22 cellular contexts compared by ENCODE assay signal in genomic region chr1:106080608-106081325, GRCh38.
DNase-seq lines count a peak whose midpoint lies in the region; ATAC-seq and TF ChIP-seq lines count a peak whose summit lies in the region.
"Had no signal": no experiment of that assay in that cellular context is flagged by ENCODE, and none has a peak within 500 bp of the region (broad histone marks: within the 10 kb centered on the region; RNA-seq: fewer than 3 reads in every experiment).

No MANE protein-coding gene starts in this region.

- H3K9ac ChIP-seq in HUES6 (ENCODE audit: low read length), result no peak overlapping the region

- intact Hi-C loops in posterior vena cava (cut with DNase I), result no loop called here
- intact Hi-C loops in naive thymus-derived CD4-positive, alpha-beta T cell (cut with micrococcal nuclease), result no loop called here

- ATAC-seq in foreskin keratinocyte (peak; percentile 27), GM18505 (IDR thresholded peaks at IDR 0.05; ENCODE audit: unreplicated experiment) (no peak)
- no peak for ATAC-seq in naive thymus-derived CD4-positive, alpha-beta T cell
- ATAC-seq: activated T-cell treated with anti-CD3 and anti-CD28 coated beads, Interleukin-2, amount 50 U/mL, for 72 hours; stimulated activated effector memory CD8-positive, alpha-beta T cell treated with anti-CD3 and anti-CD28 coated beads, Interleukin-12 subunit alpha, Interleukin-12 subunit beta, amount 100 ng/mL, for 72 hours had no signal

- no peaks in the 10 kb centered on the region for H3K27me3 Mint-ChIP-seq in naive thymus-derived CD4-positive, alpha-beta T cell
- H3K27me3 Mint-ChIP-seq: activated naive CD4-positive, alpha-beta T cell treated with anti-CD3 and anti-CD28 coated beads, Interleukin-2, amount 10 ng/mL, durations not matched to agents 7 days and 5 days; CD4-positive, alpha-beta T cell had no signal

- H3K36me3 Mint-ChIP-seq in naive thymus-derived CD4-positive, alpha-beta T cell, result no peaks in the 10 kb centered on the region
- H3K36me3 Mint-ChIP-seq: activated naive CD4-positive, alpha-beta T cell treated with anti-CD3 and anti-CD28 coated beads, Interleukin-2, amount 10 ng/mL, durations not matched to agents 7 days and 5 days; stimulated activated effector memory CD8-positive, alpha-beta T cell treated with anti-CD3 and anti-CD28 coated beads, Interleukin-12 subunit alpha, Interleukin-12 subunit beta, amount 100 ng/mL, for 72 hours had no signal

- peak overlapping the region in 1 of 9 donors; percentile 48 for H3K27ac Mint-ChIP-seq in naive thymus-derived CD4-positive, alpha-beta T cell
- H3K27ac Mint-ChIP-seq: activated naive CD4-positive, alpha-beta T cell treated with anti-CD3 and anti-CD28 coated beads, Interleukin-2, amount 10 ng/mL, durations not matched to agents 7 days and 5 days; activated T-cell treated with anti-CD3 and anti-CD28 coated beads, Interleukin-2, amount 50 U/mL, for 72 hours; CD4-positive, alpha-beta T cell; stimulated activated effector memory CD8-positive, alpha-beta T cell treated with anti-CD3 and anti-CD28 coated beads, Interleukin-12 subunit alpha, Interleukin-12 subunit beta, amount 100 ng/mL, for 72 hours had no signal

- H3K4me3 ChIP-seq in HUES6 (ENCODE audit: low read depth, low read length), result peak overlapping the region; percentile 57
- no peak overlapping the region for H3K4me3 ChIP-seq in naive thymus-derived CD4-positive, alpha-beta T cell (ENCODE audit: low read length)
- H3K4me3 ChIP-seq: ascending aorta, sigmoid colon, thyroid gland had no signal

- DNase-seq in D341Med (ENCODE audit: low spot score) (peak; percentile 4), foreskin keratinocyte (no peak), posterior vena cava (ENCODE audit: low spot score) (peak; percentile 73), KG1 (lab: John Stamatoyannopoulos, UW) (no peak), EL (no peak)
- DNase-seq in naive thymus-derived CD4-positive, alpha-beta T cell, result no peak
- DNase-seq: activated CD4-positive, alpha-beta T cell treated with anti-CD3 and anti-CD28 coated beads for 1 hour; activated naive CD4-positive, alpha-beta T cell treated with anti-CD3 and anti-CD28 coated beads, Interleukin-2, amount 10 ng/mL, durations not matched to agents 7 days and 5 days; activated T-cell treated with anti-CD3 and anti-CD28 coated beads, Interleukin-2, amount 50 U/mL, for 72 hours; CD4-positive, alpha-beta T cell; DMS79; HCEC 1CT; islet precursor cell; NCI-H146; NCI-H748 treated with DMSO at 0.1 percent for 48 hours; sigmoid colon; SW 1271; thyroid gland had no signal

- H3K27me3 ChIP-seq in HUES6 (ENCODE audit: control insufficient read depth, insufficient read depth, low read length), result peaks cover 26% of the 10 kb centered on the region
- peaks cover 3% of the 10 kb centered on the region for H3K27me3 ChIP-seq in foreskin keratinocyte
- H3K27me3 ChIP-seq in naive thymus-derived CD4-positive, alpha-beta T cell (ENCODE audit: control insufficient read depth in 2 of 2, insufficient read depth in 2 of 2, low read length in 2 of 2), result no peaks in the 10 kb centered on the region
- H3K27me3 ChIP-seq: ascending aorta, thyroid gland had no signal

- TF ChIP-seq POLR2A in GM18505 (IDR thresholded peaks at IDR 0.05; ENCODE audit: borderline replicate concordance, extremely low read depth, insufficient read depth, insufficient read length), result no peak

- no peaks in the 10 kb centered on the region for H3K36me3 ChIP-seq in HUES6 (ENCODE audit: control insufficient read depth, insufficient read depth, low read length)
- no peaks in the 10 kb centered on the region for H3K36me3 ChIP-seq in naive thymus-derived CD4-positive, alpha-beta T cell (ENCODE audit: control insufficient read depth in 2 of 3, insufficient read depth in 3 of 3, low read length in 3 of 3)
- H3K36me3 ChIP-seq: ascending aorta, sigmoid colon, thyroid gland had no signal

- CTCF ChIA-PET in naive thymus-derived CD4-positive, alpha-beta T cell (lab: Charles Lee), result no interaction called here

- H3K4me1 Mint-ChIP-seq in naive thymus-derived CD4-positive, alpha-beta T cell, result no peaks in the 10 kb centered on the region
- H3K4me1 Mint-ChIP-seq: activated naive CD4-positive, alpha-beta T cell treated with anti-CD3 and anti-CD28 coated beads, Interleukin-2, amount 10 ng/mL, durations not matched to agents 7 days and 5 days; stimulated activated effector memory CD8-positive, alpha-beta T cell treated with anti-CD3 and anti-CD28 coated beads, Interleukin-12 subunit alpha, Interleukin-12 subunit beta, amount 100 ng/mL, for 72 hours had no signal

- no peak for TF ChIP-seq CTCF in foreskin keratinocyte (conservative IDR thresholded peaks at IDR 0.05)

- H3K4me1 ChIP-seq in HUES6 (ENCODE audit: control insufficient read depth, insufficient read depth, low read length) (no peaks in the 10 kb centered on the region), foreskin keratinocyte (no peaks in the 10 kb centered on the region)
- H3K4me1 ChIP-seq in naive thymus-derived CD4-positive, alpha-beta T cell (ENCODE audit: control insufficient read depth in 2 of 2, insufficient read depth in 2 of 2, low read length in 2 of 2), result no peaks in the 10 kb centered on the region
- H3K4me1 ChIP-seq: ascending aorta, sigmoid colon, thyroid gland had no signal

- no peaks in the 10 kb centered on the region for H3K9me3 ChIP-seq in HUES6 (ENCODE audit: control insufficient read depth, insufficient read depth, low read depth, low read length)
- H3K9me3 ChIP-seq in naive thymus-derived CD4-positive, alpha-beta T cell (ENCODE audit: control insufficient read depth in 2 of 3, low read length in 3 of 3), result no peaks in the 10 kb centered on the region
- H3K9me3 ChIP-seq: ascending aorta, thyroid gland had no signal

- H3K4me3 Mint-ChIP-seq in naive thymus-derived CD4-positive, alpha-beta T cell, result peak overlapping the region in 1 of 10 donors; percentile 49
- H3K4me3 Mint-ChIP-seq: activated naive CD4-positive, alpha-beta T cell treated with anti-CD3 and anti-CD28 coated beads, Interleukin-2, amount 10 ng/mL, durations not matched to agents 7 days and 5 days; activated T-cell treated with anti-CD3 and anti-CD28 coated beads, Interleukin-2, amount 50 U/mL, for 72 hours; CD4-positive, alpha-beta T cell; stimulated activated effector memory CD8-positive, alpha-beta T cell treated with anti-CD3 and anti-CD28 coated beads, Interleukin-12 subunit alpha, Interleukin-12 subunit beta, amount 100 ng/mL, for 72 hours had no signal

- POLR2A ChIA-PET in naive thymus-derived CD4-positive, alpha-beta T cell (lab: Charles Lee), result no interaction called here

- peaks cover 0 to 15% (median 7%) of the 10 kb centered on the region in 11 donors for H3K9me3 Mint-ChIP-seq in naive thymus-derived CD4-positive, alpha-beta T cell

- H3K27ac ChIP-seq in HUES6 (ENCODE audit: low read depth, low read length) (no peak overlapping the region), foreskin keratinocyte (no peak overlapping the region)
- H3K27ac ChIP-seq in naive thymus-derived CD4-positive, alpha-beta T cell (ENCODE audit: low read depth, low read length), result no peak overlapping the region
- H3K27ac ChIP-seq: ascending aorta, sigmoid colon, thyroid gland had no signal

Comparison
In these comparisons a context has a peak if more than half of its experiments do, and no peak if none do; other contexts are left out.
1. DNase-seq: peak in D341Med (single experiment) and posterior vena cava (single experiment); none in foreskin keratinocyte (0 of 2), KG1 (single experiment), naive thymus-derived CD4-positive, alpha-beta T cell (0 of 9) and EL (single experiment).